20 cellular contexts compared by ENCODE assay signal in genomic region chr2:11578081-11578948, GRCh38. TPM values are rescaled to one million over a fixed set of nuclear protein-coding genes. Genes with fewer than 3 reads are reported as not detected.
"Had no signal": no experiment of that assay in that cellular context is flagged by ENCODE, and none has a peak within 500 bp of the region (broad histone marks: within the 10 kb centered on the region; RNA-seq: fewer than 3 reads in every experiment).

No MANE protein-coding gene starts in this region.

- H3K4me1 ChIP-seq: colonic mucosa, foreskin keratinocyte had no signal

- ATAC-seq: activated T-cell treated with anti-CD3 and anti-CD28 coated beads, Interleukin-2, amount 50 U/mL, for 4 hours; foreskin keratinocyte; left colon; lower lobe of right lung; natural killer cell; T-cell had no signal

- H3K9me3 ChIP-seq: colonic mucosa, lower lobe of right lung, tibial nerve had no signal

- H3K36me3 ChIP-seq: colonic mucosa, lower lobe of right lung had no signal

- H3K9me3 Mint-ChIP-seq: activated CD4-positive, alpha-beta T cell treated with anti-CD3 and anti-CD28 coated beads, Interleukin-2, amount 10 ng/mL, durations not matched to agents 7 days and 5 days; activated naive CD4-positive, alpha-beta T cell treated with anti-CD3 and anti-CD28 coated beads for 36 hours; activated T-cell treated with anti-CD3 and anti-CD28 coated beads, Interleukin-2, amount 50 U/mL, for 4 hours; brain; natural killer cell; stimulated activated naive CD8-positive, alpha-beta T cell treated with anti-CD3 and anti-CD28 coated beads, Interleukin-15, Interleukin-2, amounts not matched to agents 100 ng/mL and 50 ng/mL, for 24 hours; T-cell had no signal

- H3K4me3 Mint-ChIP-seq: activated CD4-positive, alpha-beta T cell treated with anti-CD3 and anti-CD28 coated beads, Interleukin-2, amount 10 ng/mL, durations not matched to agents 7 days and 5 days; activated naive CD4-positive, alpha-beta T cell treated with anti-CD3 and anti-CD28 coated beads for 36 hours; activated T-cell treated with anti-CD3 and anti-CD28 coated beads, Interleukin-2, amount 50 U/mL, for 4 hours; brain; natural killer cell; stimulated activated naive CD8-positive, alpha-beta T cell treated with anti-CD3 and anti-CD28 coated beads, Interleukin-15, Interleukin-2, amounts not matched to agents 100 ng/mL and 50 ng/mL, for 24 hours; T-cell had no signal

- H3K27ac ChIP-seq: colonic mucosa, foreskin keratinocyte, lower lobe of right lung, skin epidermis, tibial nerve had no signal

- H3K27ac Mint-ChIP-seq: activated CD4-positive, alpha-beta T cell treated with anti-CD3 and anti-CD28 coated beads, Interleukin-2, amount 10 ng/mL, durations not matched to agents 7 days and 5 days; activated naive CD4-positive, alpha-beta T cell treated with anti-CD3 and anti-CD28 coated beads for 36 hours; brain; natural killer cell; stimulated activated naive CD8-positive, alpha-beta T cell treated with anti-CD3 and anti-CD28 coated beads, Interleukin-15, Interleukin-2, amounts not matched to agents 100 ng/mL and 50 ng/mL, for 24 hours; T-cell had no signal

- H3K36me3 Mint-ChIP-seq: natural killer cell, T-cell had no signal

- H3K4me1 Mint-ChIP-seq: activated CD4-positive, alpha-beta T cell treated with anti-CD3 and anti-CD28 coated beads, Interleukin-2, amount 10 ng/mL, durations not matched to agents 7 days and 5 days; natural killer cell; T-cell had no signal

- DNase-seq: activated CD4-positive, alpha-beta T cell treated with anti-CD3 and anti-CD28 coated beads, Interleukin-2, amount 10 ng/mL, durations not matched to agents 7 days and 5 days; activated CD4-positive, CD25-positive, alpha-beta regulatory T cell; activated CD8-positive, alpha-beta memory T cell treated with anti-CD3 and anti-CD28 coated beads, Interleukin-2, amount 50 U/mL, for 4 hours; activated naive CD4-positive, alpha-beta T cell treated with anti-CD3 and anti-CD28 coated beads for 36 hours; activated T-cell treated with anti-CD3 and anti-CD28 coated beads, Interleukin-2, amount 50 U/mL, for 4 hours; caudate nucleus; colonic mucosa; foreskin keratinocyte; hippocampal formation; left colon; natural killer cell; stimulated activated CD4-positive, alpha-beta T cell treated with anti-CD3 and anti-CD28 coated beads, Interleukin-15, amount 100 ng/mL, for 24 hours; stimulated activated CD4-positive, alpha-beta T cell treated with anti-CD3 and anti-CD28 coated beads, Interleukin-2, amount 100 ng/mL, for 48 hours; T-cell; T-helper 9 cell had no signal

- H3K4me3 ChIP-seq: colonic mucosa, lower lobe of right lung, skin epidermis, tibial nerve had no signal

- H3K27me3 ChIP-seq: colonic mucosa, tibial nerve had no signal

- H3K27me3 Mint-ChIP-seq: activated CD4-positive, alpha-beta T cell treated with anti-CD3 and anti-CD28 coated beads, Interleukin-2, amount 10 ng/mL, durations not matched to agents 7 days and 5 days; brain had no signal

RNA-seq across cellular contexts. Expression of gene GREB1, which starts 44.5 kb away (rescaled TPM):
- polyA plus RNA-seq: foreskin keratinocyte had no signal
